8 cellular contexts compared by ENCODE assay signal in the genomic region with DNA sequence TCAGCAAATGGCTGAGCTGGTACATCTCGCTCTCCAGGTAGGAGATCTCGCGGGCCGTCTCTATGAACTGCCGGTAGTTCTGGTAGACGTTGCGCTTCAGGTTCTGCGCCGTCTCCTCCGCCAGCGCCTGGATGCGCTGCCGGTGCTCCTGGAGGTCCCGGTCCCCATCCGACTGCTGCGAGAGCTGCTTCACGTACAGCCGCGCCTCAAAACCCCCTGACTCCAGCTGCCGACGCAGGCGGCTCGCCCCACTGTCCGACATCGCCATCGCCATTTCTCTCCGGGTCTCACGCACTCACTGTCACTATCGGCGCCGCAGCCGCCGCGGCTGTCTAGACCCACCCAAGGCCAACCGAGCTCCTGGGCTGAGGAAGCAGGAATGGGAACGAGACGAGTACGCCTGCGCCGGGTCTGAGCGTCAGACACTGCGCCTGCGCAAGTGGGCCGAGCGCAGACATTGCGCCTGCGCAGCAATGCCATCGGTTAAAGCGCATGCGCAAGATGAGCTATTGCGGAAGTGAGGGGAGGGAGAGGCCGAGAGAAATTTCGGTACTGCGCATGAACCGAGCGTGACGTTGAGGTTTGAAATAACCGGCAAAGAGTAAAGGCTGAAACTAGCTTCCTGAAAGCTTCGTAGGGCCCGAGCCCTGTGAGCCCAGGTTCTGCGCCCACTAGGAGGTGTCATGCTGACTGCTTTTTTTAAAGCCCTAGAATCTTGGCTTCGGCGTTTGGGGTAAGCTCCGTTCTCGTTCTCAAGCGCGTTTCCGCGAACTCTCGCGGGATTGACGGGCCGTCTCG. TPM values are rescaled to one million over a fixed set of nuclear protein-coding genes. Genes with fewer than 3 reads are reported as not detected.
DNase-seq lines count a peak whose midpoint lies in the region; ATAC-seq, FAIRE-seq and TF ChIP-seq lines count a peak whose summit lies in the region.

A gene with protein sequence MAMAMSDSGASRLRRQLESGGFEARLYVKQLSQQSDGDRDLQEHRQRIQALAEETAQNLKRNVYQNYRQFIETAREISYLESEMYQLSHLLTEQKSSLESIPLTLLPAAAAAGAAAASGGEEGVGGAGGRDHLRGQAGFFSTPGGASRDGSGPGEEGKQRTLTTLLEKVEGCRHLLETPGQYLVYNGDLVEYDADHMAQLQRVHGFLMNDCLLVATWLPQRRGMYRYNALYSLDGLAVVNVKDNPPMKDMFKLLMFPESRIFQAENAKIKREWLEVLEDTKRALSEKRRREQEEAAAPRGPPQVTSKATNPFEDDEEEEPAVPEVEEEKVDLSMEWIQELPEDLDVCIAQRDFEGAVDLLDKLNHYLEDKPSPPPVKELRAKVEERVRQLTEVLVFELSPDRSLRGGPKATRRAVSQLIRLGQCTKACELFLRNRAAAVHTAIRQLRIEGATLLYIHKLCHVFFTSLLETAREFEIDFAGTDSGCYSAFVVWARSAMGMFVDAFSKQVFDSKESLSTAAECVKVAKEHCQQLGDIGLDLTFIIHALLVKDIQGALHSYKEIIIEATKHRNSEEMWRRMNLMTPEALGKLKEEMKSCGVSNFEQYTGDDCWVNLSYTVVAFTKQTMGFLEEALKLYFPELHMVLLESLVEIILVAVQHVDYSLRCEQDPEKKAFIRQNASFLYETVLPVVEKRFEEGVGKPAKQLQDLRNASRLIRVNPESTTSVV (minus strand): TSS at position 381 of the 798 bp plus-strand sequence. CDS start 107 bp downstream, at position 274.

- H3K4me3 ChIP-seq in right atrium auricular region (peak within 1 kb of the TSS; percentile 79 to 89), psoas muscle (peak within 1 kb of the TSS; percentile 95)

- intact Hi-C loops in psoas muscle (cut with DNase I) = loop anchor here (5.0 kb wide), 2 partner anchors 95 to 255 kb away; partner anchors contain the start of gene GNPAT (in 2 of the 2)

- H3K36me3 ChIP-seq in right atrium auricular region (peaks cover 15% of the 10 kb centered on the region), psoas muscle (ENCODE audit: insufficient read depth in 1 of 2, low read depth in 1 of 2) (peaks cover 0 to 33% of the 10 kb centered on the region in 2 donors)

- peak within 1 kb of the TSS; percentile 83 for H3K27ac ChIP-seq in angular gyrus (ENCODE audit: low read depth, low read length)
- H3K27ac ChIP-seq in right atrium auricular region = peak within 1 kb of the TSS; percentile 89 to 96
- H3K27ac ChIP-seq in psoas muscle = peak within 1 kb of the TSS; percentile 99

- no peak for TF ChIP-seq CTCF in right atrium auricular region (IDR thresholded peaks at IDR 0.05)
- TF ChIP-seq CTCF in psoas muscle (IDR thresholded peaks at IDR 0.05) = no peak

- FAIRE-seq in urothelium cell line (lab: Jason Lieb, UNC) = peak; percentile 91

- H3K4me1 ChIP-seq in right atrium auricular region = peaks cover 0 to 59% of the 10 kb centered on the region in 2 donors
- H3K4me1 ChIP-seq in psoas muscle = peaks cover 46% of the 10 kb centered on the region

- H3K27me3 ChIP-seq in right atrium auricular region = no peaks in the 10 kb centered on the region
- H3K27me3 ChIP-seq in psoas muscle (ENCODE audit: insufficient read depth in 3 of 3, low read length in 2 of 3) = no peaks in the 10 kb centered on the region

- H3K9me3 ChIP-seq in right atrium auricular region (no peaks in the 10 kb centered on the region), psoas muscle (no peaks in the 10 kb centered on the region)

- 0 to 1% (median 1%) methylated on average over 74 of the region's 74 CpGs for WGBS in psoas muscle, 3 donors

- DNase-seq in NCI-H187 (lab: John Stamatoyannopoulos, UW) = peak; percentile 75 to 95
- peak; percentile 93 to 99 (median 94) for DNase-seq in T-helper 2 cell
- DNase-seq in right atrium auricular region (ENCODE audit: low spot score) = peak; percentile 97
- peak; percentile 94 to 98 for DNase-seq in psoas muscle
- peak; percentile 97 for DNase-seq in urothelium cell line (ENCODE audit: low spot score)

- ATAC-seq in GM18498 (IDR thresholded peaks at IDR 0.05; ENCODE audit: unreplicated experiment) = peak; percentile 76
- ATAC-seq in HG02938 (IDR thresholded peaks at IDR 0.05; ENCODE audit: unreplicated experiment) = peak; percentile 77
- ATAC-seq in psoas muscle = peak; percentile 88 to 91 (median 90)

RNA-seq across cellular contexts. Expression of the gene that starts here (rescaled TPM):
- total RNA-seq in right atrium auricular region = 10 to 100 TPM; 10.7 to 11.8 TPM
- total RNA-seq in psoas muscle = 10 to 100 TPM; 13.7 to 39.9 (median 23.5) TPM
- 10 to 100 TPM in 2 of 3 donors, 1 to 10 TPM in 1; 5.2 to 25.4 (median 12.6) TPM for polyA plus RNA-seq in psoas muscle

Comparison
In these comparisons a context has a peak if more than half of its experiments do, and no peak if none do; other contexts are left out.
1. Peak in every context shown above with its lines: DNase-seq, ATAC-seq, H3K4me3 ChIP-seq and H3K27ac ChIP-seq.